ENCODE assay signal across 15 cellular contexts in genomic region chr10:29839826-29840515, GRCh38.
DNase-seq lines count a peak whose midpoint lies in the region; ATAC-seq and TF ChIP-seq lines count a peak whose summit lies in the region.
"Had no signal": no experiment of that assay in that cellular context is flagged by ENCODE, and none has a peak within 500 bp of the region (broad histone marks: within the 10 kb centered on the region; RNA-seq: fewer than 3 reads in every experiment).

No MANE protein-coding gene starts in this region.

- TF ChIP-seq CTCF in WTC11 (IDR thresholded peaks at IDR 0.05), result no peak
- TF ChIP-seq CTCF in left lung (IDR thresholded peaks at IDR 0.05), result no peak
- no peak for TF ChIP-seq CTCF in suprapubic skin (IDR thresholded peaks at IDR 0.05)

- DNase-seq in DMS79 treated with DMSO at 0.1 percent for 48 hours (lab: John Stamatoyannopoulos, UW), result peak; percentile 3
- no peak for DNase-seq in DMS79 (lab: John Stamatoyannopoulos, UW)
- DNase-seq in WTC11 (ENCODE audit: low spot score), result peak; percentile 43
- peak; percentile 68 to 77 for DNase-seq in left lung
- DNase-seq in suprapubic skin (ENCODE audit: low spot score in 2 of 2), result peak in 1 of 2 donors; percentile 81
- DNase-seq in activated CD4-positive, alpha-beta T cell treated with anti-CD3 and anti-CD28 coated beads for 1 hour, result no peak
- DNase-seq: 8988T, COR-L47, NCI-H2081 treated with DMSO at 0.1 percent for 48 hours, substantia nigra, T-helper 9 cell had no signal

- peaks cover 0 to 3% of the 10 kb centered on the region in 2 donors for H3K4me1 ChIP-seq in left lung
- H3K4me1 ChIP-seq in suprapubic skin, result peaks cover 39% of the 10 kb centered on the region
- H3K4me1 ChIP-seq: HAP-1 had no signal

- no peak for TF ChIP-seq POLR2A in suprapubic skin (IDR thresholded peaks at IDR 0.05)

- no peak overlapping the region for H3K4me3 Mint-ChIP-seq in WTC11

- H3K36me3 Mint-ChIP-seq in WTC11, result no peaks in the 10 kb centered on the region

- H3K9me3 ChIP-seq in left lung (no peaks in the 10 kb centered on the region), suprapubic skin (no peaks in the 10 kb centered on the region)
- H3K9me3 ChIP-seq: HAP-1 had no signal

- no peak for TF ChIP-seq EP300 in suprapubic skin (IDR thresholded peaks at IDR 0.05)

- POLR2A ChIA-PET in WTC11 (lab: Charles Lee), result no interaction called here

- ATAC-seq in WTC11 (peak; percentile 40), left lung (peak; percentile 86), HG03175 (IDR thresholded peaks at IDR 0.05; ENCODE audit: unreplicated experiment) (no peak), HG03378 (IDR thresholded peaks at IDR 0.05; ENCODE audit: unreplicated experiment) (no peak)
- ATAC-seq: activated naive CD4-positive, alpha-beta T cell treated with anti-CD3 and anti-CD28 coated beads, Interleukin-2, amount 50 U/mL, for 72 hours had no signal

- H3K27me3 ChIP-seq in left lung (no peaks in the 10 kb centered on the region), suprapubic skin (no peaks in the 10 kb centered on the region)

- intact Hi-C loops in left lung (cut with DNase I), result no loop called here

- H3K27me3 Mint-ChIP-seq in WTC11 (ENCODE audit: low read depth), result no peaks in the 10 kb centered on the region

- WGBS in suprapubic skin, result 59% methylated on average over 9 of the region's 9 CpGs

- CTCF ChIA-PET in WTC11 (lab: Charles Lee), result interaction anchor here (1.0 to 1.4 kb wide), 4 partner anchors 17 to 343 kb away, joined by 3 to 4 read pairs (median 4); no protein-coding TSS in a partner anchor

- H3K4me3 ChIP-seq in left lung, result no peak overlapping the region
- H3K4me3 ChIP-seq in suprapubic skin, result no peak overlapping the region
- H3K4me3 ChIP-seq: HAP-1 had no signal

- H3K4me1 Mint-ChIP-seq in WTC11, result peaks cover 27% of the 10 kb centered on the region

- H3K36me3 ChIP-seq in left lung (no peaks in the 10 kb centered on the region), suprapubic skin (no peaks in the 10 kb centered on the region)
- H3K36me3 ChIP-seq: HAP-1 had no signal

- peaks cover 16% of the 10 kb centered on the region for H3K9me3 Mint-ChIP-seq in WTC11

- H3K27ac ChIP-seq in left lung (peak overlapping the region in 1 of 2 donors; percentile 42), suprapubic skin (peak overlapping the region; percentile 83)

- H3K27ac Mint-ChIP-seq in WTC11, result peak overlapping the region; percentile 33; the same call in 1 of the 2 replicates
- H3K27ac Mint-ChIP-seq: activated naive CD4-positive, alpha-beta T cell treated with anti-CD3 and anti-CD28 coated beads, Interleukin-2, amount 50 U/mL, for 72 hours had no signal

TF ChIP-seq in WTC11, 78 proteins besides CTCF, POLR2A, EP300 and RAD21:
- TF ChIP-seq, protein P1, sequence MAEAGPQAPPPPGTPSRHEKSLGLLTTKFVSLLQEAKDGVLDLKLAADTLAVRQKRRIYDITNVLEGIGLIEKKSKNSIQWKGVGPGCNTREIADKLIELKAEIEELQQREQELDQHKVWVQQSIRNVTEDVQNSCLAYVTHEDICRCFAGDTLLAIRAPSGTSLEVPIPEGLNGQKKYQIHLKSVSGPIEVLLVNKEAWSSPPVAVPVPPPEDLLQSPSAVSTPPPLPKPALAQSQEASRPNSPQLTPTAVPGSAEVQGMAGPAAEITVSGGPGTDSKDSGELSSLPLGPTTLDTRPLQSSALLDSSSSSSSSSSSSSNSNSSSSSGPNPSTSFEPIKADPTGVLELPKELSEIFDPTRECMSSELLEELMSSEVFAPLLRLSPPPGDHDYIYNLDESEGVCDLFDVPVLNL (CRISPR knock-in tag; IDR thresholded peaks at IDR 0.05; ENCODE audit: borderline replicate concordance, low read depth), result no peak
- TF ChIP-seq FOXP1 (CRISPR knock-in tag; IDR thresholded peaks at IDR 0.05; ENCODE audit: borderline replicate concordance) (no peak), NFATC4 (CRISPR knock-in tag; IDR thresholded peaks at IDR 0.05) (no peak), USF1 (CRISPR knock-in tag; IDR thresholded peaks at IDR 0.05) (no peak), HMGA2 (CRISPR knock-in tag; IDR thresholded peaks at IDR 0.05) (no peak), FOXP4 (CRISPR knock-in tag; IDR thresholded peaks at IDR 0.05) (no peak), SP1 (CRISPR knock-in tag; conservative IDR thresholded peaks at IDR 0.05) (no peak), ELF4 (CRISPR knock-in tag; IDR thresholded peaks at IDR 0.05; ENCODE audit: low read depth) (no peak), MYBL2 (CRISPR knock-in tag; IDR thresholded peaks at IDR 0.05) (no peak)
- TF ChIP-seq, protein P2, sequence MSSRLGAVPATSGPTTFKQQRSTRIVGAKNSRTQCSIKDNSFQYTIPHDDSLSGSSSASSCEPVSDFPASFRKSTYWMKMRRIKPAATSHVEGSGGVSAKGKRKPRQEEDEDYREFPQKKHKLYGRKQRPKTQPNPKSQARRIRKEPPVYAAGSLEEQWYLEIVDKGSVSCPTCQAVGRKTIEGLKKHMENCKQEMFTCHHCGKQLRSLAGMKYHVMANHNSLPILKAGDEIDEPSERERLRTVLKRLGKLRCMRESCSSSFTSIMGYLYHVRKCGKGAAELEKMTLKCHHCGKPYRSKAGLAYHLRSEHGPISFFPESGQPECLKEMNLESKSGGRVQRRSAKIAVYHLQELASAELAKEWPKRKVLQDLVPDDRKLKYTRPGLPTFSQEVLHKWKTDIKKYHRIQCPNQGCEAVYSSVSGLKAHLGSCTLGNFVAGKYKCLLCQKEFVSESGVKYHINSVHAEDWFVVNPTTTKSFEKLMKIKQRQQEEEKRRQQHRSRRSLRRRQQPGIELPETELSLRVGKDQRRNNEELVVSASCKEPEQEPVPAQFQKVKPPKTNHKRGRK (CRISPR knock-in tag; IDR thresholded peaks at IDR 0.05; ENCODE audit: borderline replicate concordance), result no peak

Comparison
In these comparisons a context has a peak if more than half of its experiments do, and no peak if none do; other contexts are left out.
1. DNase-seq: peak in DMS79 treated with DMSO at 0.1 percent for 48 hours (single experiment), WTC11 (single experiment) and left lung (2 of 2); none in DMS79 (single experiment) and activated CD4-positive, alpha-beta T cell treated with anti-CD3 and anti-CD28 coated beads for 1 hour (single experiment).
2. ATAC-seq: peak in WTC11 (single experiment) and left lung (single experiment); none in HG03175 (single experiment) and HG03378 (single experiment).